In the genomic region with DNA sequence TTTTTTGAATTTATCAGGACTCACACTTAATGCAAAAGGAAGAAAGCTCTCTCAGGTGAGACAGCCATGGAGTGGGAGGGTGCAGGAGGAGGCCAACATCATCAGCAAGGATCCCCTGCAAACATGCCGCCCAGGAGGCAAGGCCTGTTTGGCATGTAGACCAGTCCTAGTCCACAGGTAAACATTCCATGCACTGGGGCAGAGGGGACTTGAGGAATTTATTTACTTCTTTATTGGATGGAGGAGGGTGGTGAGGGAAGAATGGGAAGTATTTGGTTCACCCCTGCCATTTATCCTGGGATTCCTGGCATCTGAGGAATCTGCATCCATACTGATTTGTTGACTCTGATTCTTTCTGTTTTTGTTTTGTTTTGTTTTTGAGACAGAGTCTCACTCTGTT, we compare ENCODE assay signal across 1 cellular context.
TF ChIP-seq lines count a peak whose summit lies in the region.

No MANE protein-coding gene starts in this region.

TF ChIP-seq in WTC11, 78 proteins besides CTCF, POLR2A, EP300 and RAD21 (continued from another document):
- TF ChIP-seq NR3C1 (CRISPR knock-in tag; conservative IDR thresholded peaks at IDR 0.05; ENCODE audit: low read depth) (no peak), ETV6 (CRISPR knock-in tag; IDR thresholded peaks at IDR 0.05) (no peak), MXD4 (CRISPR knock-in tag; IDR thresholded peaks at IDR 0.05; ENCODE audit: borderline replicate concordance) (no peak)
